8 cellular contexts compared by ENCODE assay signal in the genomic region with DNA sequence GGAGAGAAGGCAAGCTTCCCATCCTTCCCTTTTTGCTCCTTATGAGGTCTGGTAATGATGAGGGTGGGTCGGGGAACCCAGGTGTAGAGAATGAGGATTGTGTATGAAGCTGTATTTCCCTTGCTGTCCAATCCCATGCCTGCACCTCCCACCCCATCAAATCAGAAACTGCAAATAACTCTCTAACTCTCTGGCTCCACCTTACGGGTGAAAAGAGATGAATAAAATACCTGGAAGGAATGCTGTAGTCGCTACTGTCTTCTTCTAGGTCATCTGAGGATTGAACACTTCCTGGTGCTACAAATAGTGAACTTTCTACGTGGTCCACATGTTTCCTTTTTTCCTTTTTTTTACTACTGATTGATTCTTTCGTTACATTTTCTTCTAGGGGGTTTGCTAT. TPM values are rescaled to one million over a fixed set of nuclear protein-coding genes. Genes with fewer than 3 reads are reported as not detected.
DNase-seq lines count a peak whose midpoint lies in the region; ATAC-seq lines count a peak whose summit lies in the region.

No MANE protein-coding gene starts in this region.

- DNase-seq in activated CD4-positive, alpha-beta T cell treated with anti-CD3 and anti-CD28 coated beads, Interleukin-2, amount 10 ng/mL, durations not matched to agents 7 days and 5 days = peak; percentile 22
- no peak for DNase-seq in activated CD4-positive, alpha-beta T cell treated with anti-CD3 and anti-CD28 coated beads, Interleukin-2, amount 50 U/mL, for 4 hours
- DNase-seq in M059J (ENCODE audit: low read depth) = peak; percentile 21
- peak; percentile 64 for DNase-seq in dermis blood vessel endothelial cell
- DNase-seq in stimulated activated effector memory CD8-positive, alpha-beta T cell treated with anti-CD3 and anti-CD28 coated beads, Interleukin-12 subunit alpha, Interleukin-12 subunit beta, amount 100 ng/mL, for 72 hours (ENCODE audit: low spot score in 2 of 2) = no peak
- no peak for DNase-seq in NCI-H446 (lab: John Stamatoyannopoulos, UW)
- no peak for DNase-seq in HK-2 (ENCODE audit: unreplicated experiment)
- DNase-seq in amniotic stem cell (lab: John Stamatoyannopoulos, UW) = no peak

- H3K9me3 Mint-ChIP-seq in activated CD4-positive, alpha-beta T cell treated with anti-CD3 and anti-CD28 coated beads, Interleukin-2, amount 10 ng/mL, durations not matched to agents 7 days and 5 days = no peaks in the 10 kb centered on the region
- H3K9me3 Mint-ChIP-seq in stimulated activated effector memory CD8-positive, alpha-beta T cell treated with anti-CD3 and anti-CD28 coated beads, Interleukin-12 subunit alpha, Interleukin-12 subunit beta, amount 100 ng/mL, for 72 hours = no peaks in the 10 kb centered on the region

- H3K27ac Mint-ChIP-seq in activated CD4-positive, alpha-beta T cell treated with anti-CD3 and anti-CD28 coated beads, Interleukin-2, amount 10 ng/mL, durations not matched to agents 7 days and 5 days = no peak overlapping the region
- H3K27ac Mint-ChIP-seq in stimulated activated effector memory CD8-positive, alpha-beta T cell treated with anti-CD3 and anti-CD28 coated beads, Interleukin-12 subunit alpha, Interleukin-12 subunit beta, amount 100 ng/mL, for 72 hours = no peak overlapping the region

- CTCF ChIA-PET in activated CD4-positive, alpha-beta T cell treated with anti-CD3 and anti-CD28 coated beads, Interleukin-2, amount 10 ng/mL, durations not matched to agents 7 days and 5 days (lab: Charles Lee) = no interaction called here

- ATAC-seq in stimulated activated effector memory CD8-positive, alpha-beta T cell treated with anti-CD3 and anti-CD28 coated beads, Interleukin-12 subunit alpha, Interleukin-12 subunit beta, amount 100 ng/mL, for 72 hours = peak; percentile 56

- H3K27me3 Mint-ChIP-seq in activated CD4-positive, alpha-beta T cell treated with anti-CD3 and anti-CD28 coated beads, Interleukin-2, amount 10 ng/mL, durations not matched to agents 7 days and 5 days = no peaks in the 10 kb centered on the region

- POLR2A ChIA-PET in activated CD4-positive, alpha-beta T cell treated with anti-CD3 and anti-CD28 coated beads, Interleukin-2, amount 10 ng/mL, durations not matched to agents 7 days and 5 days (lab: Charles Lee) = no interaction called here

- no peak overlapping the region for H3K4me3 Mint-ChIP-seq in activated CD4-positive, alpha-beta T cell treated with anti-CD3 and anti-CD28 coated beads, Interleukin-2, amount 10 ng/mL, durations not matched to agents 7 days and 5 days
- no peak overlapping the region for H3K4me3 Mint-ChIP-seq in stimulated activated effector memory CD8-positive, alpha-beta T cell treated with anti-CD3 and anti-CD28 coated beads, Interleukin-12 subunit alpha, Interleukin-12 subunit beta, amount 100 ng/mL, for 72 hours

- no peaks in the 10 kb centered on the region for H3K4me1 Mint-ChIP-seq in activated CD4-positive, alpha-beta T cell treated with anti-CD3 and anti-CD28 coated beads, Interleukin-2, amount 10 ng/mL, durations not matched to agents 7 days and 5 days
- H3K4me1 Mint-ChIP-seq in stimulated activated effector memory CD8-positive, alpha-beta T cell treated with anti-CD3 and anti-CD28 coated beads, Interleukin-12 subunit alpha, Interleukin-12 subunit beta, amount 100 ng/mL, for 72 hours = no peaks in the 10 kb centered on the region

- no peaks in the 10 kb centered on the region for H3K36me3 Mint-ChIP-seq in activated CD4-positive, alpha-beta T cell treated with anti-CD3 and anti-CD28 coated beads, Interleukin-2, amount 10 ng/mL, durations not matched to agents 7 days and 5 days (ENCODE audit: low read depth)
- no peaks in the 10 kb centered on the region for H3K36me3 Mint-ChIP-seq in stimulated activated effector memory CD8-positive, alpha-beta T cell treated with anti-CD3 and anti-CD28 coated beads, Interleukin-12 subunit alpha, Interleukin-12 subunit beta, amount 100 ng/mL, for 72 hours

RNA-seq across cellular contexts. Expression of gene DICER1, which starts 38.9 kb away (rescaled TPM):
- total RNA-seq in activated CD4-positive, alpha-beta T cell treated with anti-CD3 and anti-CD28 coated beads, Interleukin-2, amount 10 ng/mL, durations not matched to agents 7 days and 5 days = 10 to 100 TPM; 54.4 to 63.6 TPM
- 9.0 and 13.2 TPM in 2 replicates for total RNA-seq in M059J (2014; rRNA removed; shearing (Covaris generic))
- total RNA-seq in dermis blood vessel endothelial cell = 34.3 and 38.3 TPM in 2 replicates

Comparison
In these comparisons a context has a peak if more than half of its experiments do, and no peak if none do; other contexts are left out.
1. DNase-seq: peak in activated CD4-positive, alpha-beta T cell treated with anti-CD3 and anti-CD28 coated beads, Interleukin-2, amount 10 ng/mL, durations not matched to agents 7 days and 5 days (single experiment), M059J (single experiment) and dermis blood vessel endothelial cell (single experiment); none in activated CD4-positive, alpha-beta T cell treated with anti-CD3 and anti-CD28 coated beads, Interleukin-2, amount 50 U/mL, for 4 hours (0 of 2), stimulated activated effector memory CD8-positive, alpha-beta T cell treated with anti-CD3 and anti-CD28 coated beads, Interleukin-12 subunit alpha, Interleukin-12 subunit beta, amount 100 ng/mL, for 72 hours (0 of 2), NCI-H446 (0 of 2), HK-2 (single experiment) and amniotic stem cell (single experiment).